Comparison of ENCODE assay signal across 24 cellular contexts in genomic region chr2:195337597-195337996, GRCh38.
A peak's percentile ranks its signal among the peaks of the same experiment; 100 is the strongest.
DNase-seq lines count a peak whose midpoint lies in the region; ATAC-seq, FAIRE-seq and TF ChIP-seq lines count a peak whose summit lies in the region.
"Had no signal": no experiment of that assay in that cellular context is flagged by ENCODE, and none has a peak within 500 bp of the region (broad histone marks: within the 10 kb centered on the region; RNA-seq: fewer than 3 reads in every experiment).

No MANE protein-coding gene starts in this region.

- CTCF ChIA-PET in activated CD8-positive, alpha-beta T cell treated with anti-CD3 and anti-CD28 coated beads for 36 hours (lab: Charles Lee): no interaction called here

- no peak overlapping the region for H3K4me3 ChIP-seq in foreskin fibroblast (ENCODE audit: low read depth in 1 of 2, low read length in 2 of 2)
- H3K4me3 ChIP-seq: cardiac muscle cell, esophagus muscularis mucosa, GM23248, lower lobe of right lung had no signal

- FAIRE-seq in GM18507 (lab: Jason Lieb, UNC): peak; percentile 18
- FAIRE-seq: urothelium cell line had no signal

- DNase-seq in GM18507 (ENCODE audit: extremely low spot score, insufficient read length, low read depth) (no peak), OCI-M1 (lab: John Stamatoyannopoulos, UW) (peak; percentile 83), foreskin fibroblast (no peak), NCI-H2029 (lab: John Stamatoyannopoulos, UW) (no peak)
- no peak for DNase-seq in activated CD8-positive, alpha-beta T cell treated with anti-CD3 and anti-CD28 coated beads for 36 hours
- DNase-seq: activated CD4-positive, CD25-positive, alpha-beta regulatory T cell; GM23248; immature natural killer cell; IMR-90; lower lobe of right lung; NCI-H1105; NCI-H2227 treated with DMSO at 0.1 percent for 48 hours; occipital lobe; right cardiac atrium; Right ventricle myocardium superior had no signal

- H3K4me3 Mint-ChIP-seq in activated CD8-positive, alpha-beta T cell treated with anti-CD3 and anti-CD28 coated beads for 36 hours: no peak overlapping the region
- H3K4me3 Mint-ChIP-seq: activated T-helper 17 cell treated with anti-CD3 and anti-CD28 coated beads, Interleukin-2, amount 50 U/mL, for 72 hours; CD14-positive monocyte; immature natural killer cell; T-helper 1 cell treated with Interleukin-12 subunit alpha and Interleukin-12 subunit beta and Interleukin-4 antibody, amounts not matched to agents 30 μg/mL and 1 μg/mL, for 36 hours had no signal

- H3K27ac Mint-ChIP-seq in activated CD8-positive, alpha-beta T cell treated with anti-CD3 and anti-CD28 coated beads for 36 hours: no peak overlapping the region
- H3K27ac Mint-ChIP-seq: immature natural killer cell; T-helper 1 cell treated with Interleukin-12 subunit alpha and Interleukin-12 subunit beta and Interleukin-4 antibody, amounts not matched to agents 30 μg/mL and 1 μg/mL, for 36 hours had no signal

- TF ChIP-seq CTCF in foreskin fibroblast (IDR thresholded peaks at IDR 0.05; ENCODE audit: low read depth, low read length): no peak
- no peak for TF ChIP-seq CTCF in activated CD8-positive, alpha-beta T cell treated with anti-CD3 and anti-CD28 coated beads for 36 hours (IDR thresholded peaks at IDR 0.05)

- H3K4me1 Mint-ChIP-seq in activated CD8-positive, alpha-beta T cell treated with anti-CD3 and anti-CD28 coated beads for 36 hours (ENCODE audit: low read depth): no peaks in the 10 kb centered on the region
- H3K4me1 Mint-ChIP-seq: activated T-helper 17 cell treated with anti-CD3 and anti-CD28 coated beads, Interleukin-2, amount 50 U/mL, for 72 hours; immature natural killer cell had no signal

- POLR2A ChIA-PET in activated CD8-positive, alpha-beta T cell treated with anti-CD3 and anti-CD28 coated beads for 36 hours (lab: Charles Lee): no interaction called here

- H3K36me3 Mint-ChIP-seq in activated CD8-positive, alpha-beta T cell treated with anti-CD3 and anti-CD28 coated beads for 36 hours (ENCODE audit: low read depth): no peaks in the 10 kb centered on the region
- H3K36me3 Mint-ChIP-seq: CD14-positive monocyte, immature natural killer cell had no signal

- no peaks in the 10 kb centered on the region for H3K27me3 Mint-ChIP-seq in activated CD8-positive, alpha-beta T cell treated with anti-CD3 and anti-CD28 coated beads for 36 hours
- H3K27me3 Mint-ChIP-seq: activated T-helper 17 cell treated with anti-CD3 and anti-CD28 coated beads, Interleukin-2, amount 50 U/mL, for 72 hours had no signal

- ATAC-seq in GM21528 (IDR thresholded peaks at IDR 0.05; ENCODE audit: low FRiP score, unreplicated experiment): peak; percentile 77
- peak; percentile 75 for ATAC-seq in HG03460 (IDR thresholded peaks at IDR 0.05; ENCODE audit: unreplicated experiment)
- no peak for ATAC-seq in HG03159 (IDR thresholded peaks at IDR 0.05; ENCODE audit: unreplicated experiment)
- no peak for ATAC-seq in activated CD8-positive, alpha-beta T cell treated with anti-CD3 and anti-CD28 coated beads for 36 hours
- ATAC-seq: activated T-helper 17 cell treated with anti-CD3 and anti-CD28 coated beads, Interleukin-2, amount 50 U/mL, for 72 hours; lower lobe of right lung; right cardiac atrium had no signal

- peaks cover 6% of the 10 kb centered on the region for H3K9me3 Mint-ChIP-seq in activated CD8-positive, alpha-beta T cell treated with anti-CD3 and anti-CD28 coated beads for 36 hours
- H3K9me3 Mint-ChIP-seq: activated T-helper 17 cell treated with anti-CD3 and anti-CD28 coated beads, Interleukin-2, amount 50 U/mL, for 72 hours; immature natural killer cell had no signal

- intact Hi-C loops in activated CD8-positive, alpha-beta T cell treated with anti-CD3 and anti-CD28 coated beads for 36 hours (cut with micrococcal nuclease): no loop called here

Comparison
In these comparisons a context has a peak if more than half of its experiments do, and no peak if none do; other contexts are left out.
1. ATAC-seq: peak in GM21528 (single experiment) and HG03460 (single experiment); none in HG03159 (single experiment) and activated CD8-positive, alpha-beta T cell treated with anti-CD3 and anti-CD28 coated beads for 36 hours (single experiment).